In genomic region chr9:36190388-36191289, GRCh38 we compare ENCODE assay signal across 1 cellular context.
A peak's percentile ranks its signal among the peaks of the same experiment; 100 is the strongest.
TF ChIP-seq lines count a peak whose summit lies in the region.

Gene CLTA, plus strand, starts transcription at chr9:36190921. Its CDS starts 136 bp downstream, at chr9:36191057.

TF ChIP-seq in HepG2, 621 proteins besides CTCF, POLR2A, EP300 and RAD21 (continued from another document and continues in another):
- TF ChIP-seq ZHX1 (CRISPR knock-in tag; IDR thresholded peaks at IDR 0.05; ENCODE audit: low read depth) (no peak), MBD4 (IDR thresholded peaks at IDR 0.05; ENCODE audit: borderline replicate concordance, low read length) (no peak), KLF16 (CRISPR knock-in tag; IDR thresholded peaks at IDR 0.05) (peak in 1 of 2 experiments; percentile 73; a peak in 2 of 4 replicates), PAWR (CRISPR knock-in tag; IDR thresholded peaks at IDR 0.05; ENCODE audit: borderline replicate concordance) (peak; percentile 87; the same call in 1 of the 2 replicates), GTF2F1 (IDR thresholded peaks at IDR 0.05; ENCODE audit: low read length) (no peak), MXI1 (IDR thresholded peaks at IDR 0.05; ENCODE audit: borderline replicate concordance, low read depth, low read length) (peak; percentile 60; the same call in 1 of the 3 replicates), GLMP (CRISPR knock-in tag; IDR thresholded peaks at IDR 0.05; ENCODE audit: borderline replicate concordance) (no peak), NFE2L2 (IDR thresholded peaks at IDR 0.05; ENCODE audit: low read length) (no peak), ARID3A (IDR thresholded peaks at IDR 0.05; ENCODE audit: low read depth, low read length) (peak; percentile 25; the same call in 1 of the 2 replicates), GABPB1 (CRISPR knock-in tag; IDR thresholded peaks at IDR 0.05) (peak; percentile 93), ATF7 (IDR thresholded peaks at IDR 0.05) (no peak), ATF7 (CRISPR knock-in tag; IDR thresholded peaks at IDR 0.05) (no peak), AKNA (CRISPR knock-in tag; IDR thresholded peaks at IDR 0.05; ENCODE audit: borderline replicate concordance) (no peak), NCOA2 (CRISPR knock-in tag; IDR thresholded peaks at IDR 0.05) (peak; percentile 42), MATR3 (CRISPR knock-in tag; IDR thresholded peaks at IDR 0.05) (no peak), ZNF362 (CRISPR knock-in tag; IDR thresholded peaks at IDR 0.05; ENCODE audit: borderline replicate concordance) (no peak; the same call in 1 of the 2 replicates), FOXK2 (IDR thresholded peaks at IDR 0.05) (peak; percentile 68; the same call in 1 of the 2 replicates), GATA4 (IDR thresholded peaks at IDR 0.05; ENCODE audit: borderline replicate concordance, low read depth) (peak; percentile 56; the same call in 1 of the 2 replicates), ZNF710 (CRISPR knock-in tag; IDR thresholded peaks at IDR 0.05; ENCODE audit: borderline replicate concordance) (no peak), SKI (IDR thresholded peaks at IDR 0.05; ENCODE audit: partially characterized antibody) (peak; percentile 48), SNAPC4 (CRISPR knock-in tag; IDR thresholded peaks at IDR 0.05) (no peak), RFXAP (CRISPR knock-in tag; IDR thresholded peaks at IDR 0.05; ENCODE audit: borderline replicate concordance) (peak; percentile 88), ZNF672 (CRISPR knock-in tag; IDR thresholded peaks at IDR 0.05) (no peak), ARHGAP35 (CRISPR knock-in tag; IDR thresholded peaks at IDR 0.05; ENCODE audit: borderline replicate concordance) (no peak; the same call in 1 of the 2 replicates), ZNF639 (CRISPR knock-in tag; conservative IDR thresholded peaks at IDR 0.05) (no peak), ZNF782 (CRISPR knock-in tag; IDR thresholded peaks at IDR 0.05; ENCODE audit: borderline replicate concordance) (peak; percentile 90; the same call in 1 of the 2 replicates), DDIT3 (CRISPR knock-in tag; IDR thresholded peaks at IDR 0.05) (no peak), CREM (IDR thresholded peaks at IDR 0.05) (no peak; the same call in none of the 2 replicates), CREM (CRISPR knock-in tag; IDR thresholded peaks at IDR 0.05) (no peak), HNRNPLL (IDR thresholded peaks at IDR 0.05; ENCODE audit: low read depth, low read length, poor library complexity, severe bottlenecking) (peak; percentile 58), ATF1 (CRISPR knock-in tag; IDR thresholded peaks at IDR 0.05) (no peak), CREBL2 (CRISPR knock-in tag; IDR thresholded peaks at IDR 0.05; ENCODE audit: borderline replicate concordance) (no peak), ZNF382 (CRISPR knock-in tag; IDR thresholded peaks at IDR 0.05; ENCODE audit: borderline replicate concordance) (no peak), XRCC5 (optimal IDR thresholded peaks at IDR 0.05; ENCODE audit: low read length) (peak; percentile 65), ZNF34 (CRISPR knock-in tag; IDR thresholded peaks at IDR 0.05; ENCODE audit: borderline replicate concordance) (no peak), ZSCAN30 (CRISPR knock-in tag; IDR thresholded peaks at IDR 0.05) (no peak), ZNF530 (CRISPR knock-in tag; IDR thresholded peaks at IDR 0.05; ENCODE audit: low read depth) (no peak), YEATS2 (CRISPR knock-in tag; IDR thresholded peaks at IDR 0.05; ENCODE audit: borderline replicate concordance) (peak; percentile 86), ZNF776 (CRISPR knock-in tag; IDR thresholded peaks at IDR 0.05) (0 out of 2 replicates have a peak, but pooled peaks have one; percentile 19), ZNF17 (CRISPR knock-in tag; IDR thresholded peaks at IDR 0.05) (no peak)
